20 cellular contexts compared by ENCODE assay signal in the genomic region with DNA sequence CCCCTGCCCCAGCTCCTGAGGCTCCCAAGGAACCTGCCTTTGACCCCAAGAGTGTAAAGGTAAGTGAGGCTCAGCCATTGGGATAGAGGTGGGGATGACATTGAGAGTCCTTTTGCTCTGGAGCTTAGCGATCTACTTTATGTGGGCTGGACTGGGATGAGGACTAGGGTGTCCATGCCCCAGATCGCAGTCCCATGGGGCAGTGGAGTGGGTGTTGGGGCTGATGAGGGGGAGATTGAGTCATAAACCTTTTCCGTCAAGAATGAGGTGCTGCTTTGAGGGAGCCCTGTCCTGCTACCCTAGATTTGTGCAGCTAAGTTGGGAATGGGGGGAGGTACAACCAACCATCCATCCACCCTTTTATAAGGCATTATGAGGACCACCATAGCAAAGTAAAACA. TPM values are rescaled to one million over a fixed set of nuclear protein-coding genes. Genes with fewer than 3 reads are reported as not detected.
"Had no signal": no experiment of that assay in that cellular context is flagged by ENCODE, and none has a peak within 500 bp of the region (broad histone marks: within the 10 kb centered on the region; RNA-seq: fewer than 3 reads in every experiment).

No MANE protein-coding gene starts in this region.

- H3K27me3 ChIP-seq: gastroesophageal sphincter, ovary, suprapubic skin, upper lobe of left lung had no signal

- H3K27ac Mint-ChIP-seq: activated CD8-positive, alpha-beta memory T cell treated with anti-CD3 and anti-CD28 coated beads, Interleukin-2, amount 10 ng/mL, durations not matched to agents 7 days and 5 days; activated T-helper 2 cell treated with anti-CD3 and anti-CD28 coated beads, Interferon-gamma antibody, Interleukin-2, Interleukin-4, amounts not matched to agents 10 μg/mL and 5 μg/mL and 100 μg/mL, durations not matched to agents 14 hours and 24 hours and 36 hours; stimulated activated naive CD8-positive, alpha-beta T cell treated with anti-CD3 and anti-CD28 coated beads, Interleukin-15, Interleukin-2, amounts not matched to agents 100 ng/mL and 50 ng/mL, for 24 hours had no signal

- H3K4me3 ChIP-seq: gastroesophageal sphincter, ovary, suprapubic skin, upper lobe of left lung had no signal

- H3K27me3 Mint-ChIP-seq: stimulated activated naive CD8-positive, alpha-beta T cell treated with anti-CD3 and anti-CD28 coated beads, Interleukin-15, Interleukin-2, amounts not matched to agents 100 ng/mL and 50 ng/mL, for 24 hours; T-cell had no signal

- H3K27ac ChIP-seq: gastroesophageal sphincter, ovary, suprapubic skin had no signal

- H3K36me3 Mint-ChIP-seq: activated CD8-positive, alpha-beta memory T cell treated with anti-CD3 and anti-CD28 coated beads, Interleukin-2, amount 10 ng/mL, durations not matched to agents 7 days and 5 days; T-cell had no signal

- H3K9me3 ChIP-seq: gastroesophageal sphincter, ovary, suprapubic skin, upper lobe of left lung had no signal

- H3K36me3 ChIP-seq: gastroesophageal sphincter, ovary, suprapubic skin, upper lobe of left lung had no signal

- H3K9me3 Mint-ChIP-seq: activated T-helper 2 cell treated with anti-CD3 and anti-CD28 coated beads, Interferon-gamma antibody, Interleukin-2, Interleukin-4, amounts not matched to agents 10 μg/mL and 5 μg/mL and 100 μg/mL, durations not matched to agents 14 hours and 24 hours and 36 hours; neural crest cell; stimulated activated naive CD8-positive, alpha-beta T cell treated with anti-CD3 and anti-CD28 coated beads, Interleukin-15, Interleukin-2, amounts not matched to agents 100 ng/mL and 50 ng/mL, for 24 hours; T-cell had no signal

- DNase-seq: activated CD4-positive, alpha-beta T cell treated with anti-CD3 and anti-CD28 coated beads, Interleukin-2, amount 50 U/mL, for 4 hours; activated CD4-positive, CD25-positive, alpha-beta regulatory T cell treated with anti-CD3 and anti-CD28 coated beads, Interleukin-2, amount 50 U/mL, for 72 hours; activated CD8-positive, alpha-beta memory T cell treated with anti-CD3 and anti-CD28 coated beads, Interleukin-2, amount 10 ng/mL, durations not matched to agents 7 days and 5 days; activated naive CD4-positive, alpha-beta T cell treated with anti-CD3 and anti-CD28 coated beads, Interleukin-2, amount 50 U/mL, for 16 hours; activated T-cell treated with anti-CD3 and anti-CD28 coated beads, Interleukin-2, amount 50 U/mL, for 1 hour; mammary epithelial cell; stimulated activated CD4-positive, alpha-beta T cell treated with anti-CD3 and anti-CD28 coated beads, Interleukin-15, amount 100 ng/mL, for 24 hours; stimulated activated CD4-positive, alpha-beta T cell treated with anti-CD3 and anti-CD28 coated beads, Interleukin-4, amount 100 ng/mL, for 1 hour; T-cell; T1000; upper lobe of left lung had no signal

- ATAC-seq: activated CD8-positive, alpha-beta memory T cell treated with anti-CD3 and anti-CD28 coated beads, Interleukin-2, amount 10 ng/mL, durations not matched to agents 7 days and 5 days; gastroesophageal sphincter; left lobe of liver; T-cell had no signal

- FAIRE-seq: colon, endometrium had no signal

- H3K4me3 Mint-ChIP-seq: activated CD8-positive, alpha-beta memory T cell treated with anti-CD3 and anti-CD28 coated beads, Interleukin-2, amount 10 ng/mL, durations not matched to agents 7 days and 5 days; neural crest cell; stimulated activated naive CD8-positive, alpha-beta T cell treated with anti-CD3 and anti-CD28 coated beads, Interleukin-15, Interleukin-2, amounts not matched to agents 100 ng/mL and 50 ng/mL, for 24 hours; T-cell had no signal

RNA-seq across cellular contexts. Expression of a gene that starts 0.4 kb away (rescaled TPM):
- total RNA-seq: activated T-helper 2 cell treated with anti-CD3 and anti-CD28 coated beads, Interferon-gamma antibody, Interleukin-2, Interleukin-4, amounts not matched to agents 10 μg/mL and 5 μg/mL and 100 μg/mL, durations not matched to agents 14 hours and 24 hours and 36 hours; left lobe of liver; mammary epithelial cell; neural crest cell; suprapubic skin; T-cell had no signal
- polyA plus RNA-seq: mammary epithelial cell had no signal

RNA-seq across cellular contexts. Expression of a gene that starts 44.1 kb away (rescaled TPM):
- total RNA-seq: activated T-helper 2 cell treated with anti-CD3 and anti-CD28 coated beads, Interferon-gamma antibody, Interleukin-2, Interleukin-4, amounts not matched to agents 10 μg/mL and 5 μg/mL and 100 μg/mL, durations not matched to agents 14 hours and 24 hours and 36 hours had no signal
